In the genomic region with DNA sequence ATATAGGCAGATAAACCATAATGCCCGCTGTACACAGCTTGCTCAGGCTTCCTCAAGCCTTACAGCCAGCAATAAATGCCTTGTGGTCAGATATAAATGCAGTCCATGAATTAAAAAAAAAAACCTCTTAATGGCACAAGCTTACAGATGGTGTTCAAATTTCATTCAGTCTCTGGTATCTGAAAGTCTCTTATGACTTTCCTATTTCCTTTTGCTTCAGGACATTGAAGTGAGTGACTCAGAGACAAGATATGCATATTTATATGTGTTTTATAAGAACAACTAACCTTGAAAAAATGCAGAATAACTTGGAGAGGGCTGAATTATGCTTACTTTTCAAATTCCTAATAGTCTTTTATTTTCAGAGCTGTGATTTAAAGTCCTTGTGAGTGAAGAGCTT, we compare ENCODE assay signal across 2 cellular contexts.
A peak's percentile ranks its signal among the peaks of the same experiment; 100 is the strongest.
TF ChIP-seq lines count a peak whose summit lies in the region.

No MANE protein-coding gene starts in this region.

TF ChIP-seq in HCT116, 20 proteins besides CTCF, POLR2A, EP300 and RAD21:
- TF ChIP-seq SRF (IDR thresholded peaks at IDR 0.05; ENCODE audit: low read depth) (no peak), FOSL1 (IDR thresholded peaks at IDR 0.05; ENCODE audit: low read depth) (peak; percentile 42; the same call in 1 of the 2 replicates)

TF ChIP-seq in GM23338, 12 proteins besides CTCF, POLR2A, EP300 and RAD21:
- TF ChIP-seq, protein P1, sequence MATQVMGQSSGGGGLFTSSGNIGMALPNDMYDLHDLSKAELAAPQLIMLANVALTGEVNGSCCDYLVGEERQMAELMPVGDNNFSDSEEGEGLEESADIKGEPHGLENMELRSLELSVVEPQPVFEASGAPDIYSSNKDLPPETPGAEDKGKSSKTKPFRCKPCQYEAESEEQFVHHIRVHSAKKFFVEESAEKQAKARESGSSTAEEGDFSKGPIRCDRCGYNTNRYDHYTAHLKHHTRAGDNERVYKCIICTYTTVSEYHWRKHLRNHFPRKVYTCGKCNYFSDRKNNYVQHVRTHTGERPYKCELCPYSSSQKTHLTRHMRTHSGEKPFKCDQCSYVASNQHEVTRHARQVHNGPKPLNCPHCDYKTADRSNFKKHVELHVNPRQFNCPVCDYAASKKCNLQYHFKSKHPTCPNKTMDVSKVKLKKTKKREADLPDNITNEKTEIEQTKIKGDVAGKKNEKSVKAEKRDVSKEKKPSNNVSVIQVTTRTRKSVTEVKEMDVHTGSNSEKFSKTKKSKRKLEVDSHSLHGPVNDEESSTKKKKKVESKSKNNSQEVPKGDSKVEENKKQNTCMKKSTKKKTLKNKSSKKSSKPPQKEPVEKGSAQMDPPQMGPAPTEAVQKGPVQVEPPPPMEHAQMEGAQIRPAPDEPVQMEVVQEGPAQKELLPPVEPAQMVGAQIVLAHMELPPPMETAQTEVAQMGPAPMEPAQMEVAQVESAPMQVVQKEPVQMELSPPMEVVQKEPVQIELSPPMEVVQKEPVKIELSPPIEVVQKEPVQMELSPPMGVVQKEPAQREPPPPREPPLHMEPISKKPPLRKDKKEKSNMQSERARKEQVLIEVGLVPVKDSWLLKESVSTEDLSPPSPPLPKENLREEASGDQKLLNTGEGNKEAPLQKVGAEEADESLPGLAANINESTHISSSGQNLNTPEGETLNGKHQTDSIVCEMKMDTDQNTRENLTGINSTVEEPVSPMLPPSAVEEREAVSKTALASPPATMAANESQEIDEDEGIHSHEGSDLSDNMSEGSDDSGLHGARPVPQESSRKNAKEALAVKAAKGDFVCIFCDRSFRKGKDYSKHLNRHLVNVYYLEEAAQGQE (IDR thresholded peaks at IDR 0.05; ENCODE audit: unreplicated experiment), result no peak
- TF ChIP-seq, protein P2, sequence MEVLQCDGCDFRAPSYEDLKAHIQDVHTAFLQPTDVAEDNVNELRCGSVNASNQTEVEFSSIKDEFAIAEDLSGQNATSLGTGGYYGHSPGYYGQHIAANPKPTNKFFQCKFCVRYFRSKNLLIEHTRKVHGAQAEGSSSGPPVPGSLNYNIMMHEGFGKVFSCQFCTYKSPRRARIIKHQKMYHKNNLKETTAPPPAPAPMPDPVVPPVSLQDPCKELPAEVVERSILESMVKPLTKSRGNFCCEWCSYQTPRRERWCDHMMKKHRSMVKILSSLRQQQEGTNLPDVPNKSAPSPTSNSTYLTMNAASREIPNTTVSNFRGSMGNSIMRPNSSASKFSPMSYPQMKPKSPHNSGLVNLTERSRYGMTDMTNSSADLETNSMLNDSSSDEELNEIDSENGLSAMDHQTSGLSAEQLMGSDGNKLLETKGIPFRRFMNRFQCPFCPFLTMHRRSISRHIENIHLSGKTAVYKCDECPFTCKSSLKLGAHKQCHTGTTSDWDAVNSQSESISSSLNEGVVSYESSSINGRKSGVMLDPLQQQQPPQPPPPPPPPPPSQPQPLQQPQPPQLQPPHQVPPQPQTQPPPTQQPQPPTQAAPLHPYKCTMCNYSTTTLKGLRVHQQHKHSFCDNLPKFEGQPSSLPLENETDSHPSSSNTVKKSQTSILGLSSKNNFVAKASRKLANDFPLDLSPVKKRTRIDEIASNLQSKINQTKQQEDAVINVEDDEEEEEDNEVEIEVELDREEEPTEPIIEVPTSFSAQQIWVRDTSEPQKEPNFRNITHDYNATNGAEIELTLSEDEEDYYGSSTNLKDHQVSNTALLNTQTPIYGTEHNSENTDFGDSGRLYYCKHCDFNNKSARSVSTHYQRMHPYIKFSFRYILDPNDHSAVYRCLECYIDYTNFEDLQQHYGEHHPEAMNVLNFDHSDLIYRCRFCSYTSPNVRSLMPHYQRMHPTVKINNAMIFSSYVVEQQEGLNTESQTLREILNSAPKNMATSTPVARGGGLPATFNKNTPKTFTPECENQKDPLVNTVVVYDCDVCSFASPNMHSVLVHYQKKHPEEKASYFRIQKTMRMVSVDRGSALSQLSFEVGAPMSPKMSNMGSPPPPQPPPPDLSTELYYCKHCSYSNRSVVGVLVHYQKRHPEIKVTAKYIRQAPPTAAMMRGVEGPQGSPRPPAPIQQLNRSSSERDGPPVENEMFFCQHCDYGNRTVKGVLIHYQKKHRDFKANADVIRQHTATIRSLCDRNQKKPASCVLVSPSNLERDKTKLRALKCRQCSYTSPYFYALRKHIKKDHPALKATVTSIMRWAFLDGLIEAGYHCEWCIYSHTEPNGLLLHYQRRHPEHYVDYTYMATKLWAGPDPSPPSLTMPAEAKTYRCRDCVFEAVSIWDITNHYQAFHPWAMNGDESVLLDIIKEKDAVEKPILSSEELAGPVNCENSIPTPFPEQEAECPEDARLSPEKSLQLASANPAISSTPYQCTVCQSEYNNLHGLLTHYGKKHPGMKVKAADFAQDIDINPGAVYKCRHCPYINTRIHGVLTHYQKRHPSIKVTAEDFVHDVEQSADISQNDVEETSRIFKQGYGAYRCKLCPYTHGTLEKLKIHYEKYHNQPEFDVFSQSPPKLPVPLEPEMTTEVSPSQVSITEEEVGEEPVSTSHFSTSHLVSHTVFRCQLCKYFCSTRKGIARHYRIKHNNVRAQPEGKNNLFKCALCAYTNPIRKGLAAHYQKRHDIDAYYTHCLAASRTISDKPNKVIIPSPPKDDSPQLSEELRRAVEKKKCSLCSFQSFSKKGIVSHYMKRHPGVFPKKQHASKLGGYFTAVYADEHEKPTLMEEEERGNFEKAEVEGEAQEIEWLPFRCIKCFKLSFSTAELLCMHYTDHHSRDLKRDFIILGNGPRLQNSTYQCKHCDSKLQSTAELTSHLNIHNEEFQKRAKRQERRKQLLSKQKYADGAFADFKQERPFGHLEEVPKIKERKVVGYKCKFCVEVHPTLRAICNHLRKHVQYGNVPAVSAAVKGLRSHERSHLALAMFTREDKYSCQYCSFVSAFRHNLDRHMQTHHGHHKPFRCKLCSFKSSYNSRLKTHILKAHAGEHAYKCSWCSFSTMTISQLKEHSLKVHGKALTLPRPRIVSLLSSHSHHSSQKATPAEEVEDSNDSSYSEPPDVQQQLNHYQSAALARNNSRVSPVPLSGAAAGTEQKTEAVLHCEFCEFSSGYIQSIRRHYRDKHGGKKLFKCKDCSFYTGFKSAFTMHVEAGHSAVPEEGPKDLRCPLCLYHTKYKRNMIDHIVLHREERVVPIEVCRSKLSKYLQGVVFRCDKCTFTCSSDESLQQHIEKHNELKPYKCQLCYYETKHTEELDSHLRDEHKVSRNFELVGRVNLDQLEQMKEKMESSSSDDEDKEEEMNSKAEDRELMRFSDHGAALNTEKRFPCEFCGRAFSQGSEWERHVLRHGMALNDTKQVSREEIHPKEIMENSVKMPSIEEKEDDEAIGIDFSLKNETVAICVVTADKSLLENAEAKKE (CRISPR knock-in tag; IDR thresholded peaks at IDR 0.05), result no peak
- TF ChIP-seq CREB1 (CRISPR knock-in tag; IDR thresholded peaks at IDR 0.05; ENCODE audit: low read depth) (no peak), EZH2phosphoT487 (IDR thresholded peaks at IDR 0.05; ENCODE audit: unreplicated experiment) (no peak), POLR2AphosphoS5 (IDR thresholded peaks at IDR 0.05; ENCODE audit: low read depth) (no peak), JUNB (IDR thresholded peaks at IDR 0.05; ENCODE audit: unreplicated experiment) (no peak), ZNF331 (CRISPR knock-in tag; IDR thresholded peaks at IDR 0.05; ENCODE audit: low read depth) (no peak), NANOG (IDR thresholded peaks at IDR 0.05; ENCODE audit: borderline replicate concordance) (no peak), EZH2 (IDR thresholded peaks at IDR 0.05; ENCODE audit: low read depth, unreplicated experiment) (no peak), ZNF114 (CRISPR knock-in tag; IDR thresholded peaks at IDR 0.05) (no peak), STAT1 (IDR thresholded peaks at IDR 0.05; ENCODE audit: unreplicated experiment) (no peak)
- TF ChIP-seq, protein P3, sequence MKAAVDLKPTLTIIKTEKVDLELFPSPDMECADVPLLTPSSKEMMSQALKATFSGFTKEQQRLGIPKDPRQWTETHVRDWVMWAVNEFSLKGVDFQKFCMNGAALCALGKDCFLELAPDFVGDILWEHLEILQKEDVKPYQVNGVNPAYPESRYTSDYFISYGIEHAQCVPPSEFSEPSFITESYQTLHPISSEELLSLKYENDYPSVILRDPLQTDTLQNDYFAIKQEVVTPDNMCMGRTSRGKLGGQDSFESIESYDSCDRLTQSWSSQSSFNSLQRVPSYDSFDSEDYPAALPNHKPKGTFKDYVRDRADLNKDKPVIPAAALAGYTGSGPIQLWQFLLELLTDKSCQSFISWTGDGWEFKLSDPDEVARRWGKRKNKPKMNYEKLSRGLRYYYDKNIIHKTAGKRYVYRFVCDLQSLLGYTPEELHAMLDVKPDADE (IDR thresholded peaks at IDR 0.05), result no peak
